In genomic region chr17:4587803-4588202, GRCh38 we compare ENCODE assay signal across 27 cellular contexts. TPM values are rescaled to one million over a fixed set of nuclear protein-coding genes. Genes with fewer than 3 reads are reported as not detected.
DNase-seq lines count a peak whose midpoint lies in the region; ATAC-seq, FAIRE-seq and TF ChIP-seq lines count a peak whose summit lies in the region.
"Had no signal": no experiment of that assay in that cellular context is flagged by ENCODE, and none has a peak within 500 bp of the region (broad histone marks: within the 10 kb centered on the region; RNA-seq: fewer than 3 reads in every experiment).

No MANE protein-coding gene starts in this region.

- DNase-seq in ELF-1 (ENCODE audit: low read depth, low spot score) (peak; percentile 92), erythroblast (lab: John Stamatoyannopoulos, UW) (peak; percentile 30 to 58), kidney (peak; percentile 56), iPS-NIHi7 (ENCODE audit: extremely low spot score) (no peak), NCI-H146 (lab: John Stamatoyannopoulos, UW) (no peak)
- DNase-seq: ACHN; activated CD4-positive, alpha-beta T cell treated with anti-CD3 and anti-CD28 coated beads for 48 hours; brain microvascular endothelial cell; dermis blood vessel endothelial cell; DMS53; NCI-H1417; NCI-H2171; NCI-H774; stimulated activated CD4-positive, alpha-beta T cell treated with anti-CD3 and anti-CD28 coated beads, Interleukin-2, amount 100 ng/mL, for 48 hours; T-helper 9 cell had no signal

- H3K4me3 ChIP-seq in kidney (ENCODE audit: low read length in 2 of 2) (peak overlapping the region in 1 of 2 donors; percentile 59), skeletal muscle tissue (ENCODE audit: low read length in 3 of 3) (peak overlapping the region; percentile 82 to 85 (median 83))
- H3K4me3 ChIP-seq: HAP-1 had no signal

- peaks cover 0 to 16% (median 7%) of the 10 kb centered on the region in 3 donors for H3K27me3 ChIP-seq in skeletal muscle tissue (ENCODE audit: control insufficient read depth in 3 of 3, insufficient read depth in 3 of 3, low read length in 3 of 3)

- intact Hi-C loops in kidney (cut with DNase I) = no loop called here

- H3K27ac ChIP-seq in kidney (ENCODE audit: low read depth in 2 of 2, low read length in 2 of 2) (peak overlapping the region; percentile 82 to 95), skeletal muscle tissue (ENCODE audit: low read depth, low read length) (peak overlapping the region; percentile 91)
- H3K27ac ChIP-seq: brain microvascular endothelial cell, parathyroid adenoma had no signal

- no peak for ATAC-seq in GM18868 (IDR thresholded peaks at IDR 0.05; ENCODE audit: unreplicated experiment)
- no peak for ATAC-seq in GM19351 (IDR thresholded peaks at IDR 0.05; ENCODE audit: unreplicated experiment)
- ATAC-seq: HepG2 had no signal

- H3K9me3 ChIP-seq in kidney (ENCODE audit: control insufficient read depth in 1 of 2, low read length in 2 of 2) = no peaks in the 10 kb centered on the region
- no peaks in the 10 kb centered on the region for H3K9me3 ChIP-seq in skeletal muscle tissue (ENCODE audit: control insufficient read depth in 3 of 3, low read length in 3 of 3)
- H3K9me3 ChIP-seq: HAP-1 had no signal

- H3K4me1 ChIP-seq in kidney (ENCODE audit: control insufficient read depth in 1 of 2, insufficient read depth in 1 of 2, low read depth in 1 of 2, low read length in 2 of 2) (peaks cover 32 to 51% of the 10 kb centered on the region in 2 donors), skeletal muscle tissue (ENCODE audit: control insufficient read depth in 3 of 3, insufficient read depth in 3 of 3, low read length in 3 of 3) (peaks cover 69 to 85% (median 85%) of the 10 kb centered on the region in 3 donors)
- H3K4me1 ChIP-seq: HAP-1, parathyroid adenoma had no signal

- TF ChIP-seq CTCF in kidney (IDR thresholded peaks at IDR 0.05; ENCODE audit: borderline replicate concordance, extremely low read depth, insufficient read depth) = no peak

- peak overlapping the region in 1 of 2 donors; percentile 73 for H3K9ac ChIP-seq in kidney (ENCODE audit: low read length in 2 of 2)
- peak overlapping the region; percentile 64 to 94 (median 86) for H3K9ac ChIP-seq in skeletal muscle tissue (ENCODE audit: low read depth in 1 of 3, low read length in 3 of 3)
- H3K9ac ChIP-seq: parathyroid adenoma had no signal

- H3K36me3 ChIP-seq in kidney (ENCODE audit: control insufficient read depth in 1 of 2, insufficient read depth in 2 of 2, low read length in 2 of 2) (no peaks in the 10 kb centered on the region), skeletal muscle tissue (ENCODE audit: control insufficient read depth in 3 of 3, insufficient read depth in 3 of 3, low read length in 3 of 3) (peaks cover 0 to 2% (median 1%) of the 10 kb centered on the region in 3 donors)
- H3K36me3 ChIP-seq: brain microvascular endothelial cell, HAP-1 had no signal

- no peak for TF ChIP-seq POLR2A in erythroblast (IDR thresholded peaks at IDR 0.05; ENCODE audit: low read length)

- FAIRE-seq in kidney (lab: Jason Lieb, UNC) = no peak
- FAIRE-seq: endothelial cell of umbilical vein, frontal cortex, HepG2 had no signal

RNA-seq across cellular contexts. Expression of gene SMTNL2, which starts 3.5 kb away (rescaled TPM):
- total RNA-seq in kidney (25.6 TPM), skeletal muscle tissue (74.1 TPM)
- 58.1 TPM for polyA plus RNA-seq in kidney (ENCODE audit: insufficient read depth, low read depth, low replicate concordance)
- total RNA-seq: activated T-helper 2 cell treated with anti-CD3 and anti-CD28 coated beads, Interferon-gamma antibody, Interleukin-2, Interleukin-4, amounts not matched to agents 10 μg/mL and 5 μg/mL and 100 μg/mL, durations not matched to agents 14 hours and 24 hours and 36 hours; endothelial cell of umbilical vein; liver; M059J had no signal
- polyA plus RNA-seq: endothelial cell of umbilical vein had no signal

RNA-seq across cellular contexts. Expression of gene GGT6, which starts 27.4 kb away (rescaled TPM):
- total RNA-seq in kidney (16.8 TPM), skeletal muscle tissue (not detected)
- 51.4 TPM for polyA plus RNA-seq in kidney (ENCODE audit: insufficient read depth, low read depth, low replicate concordance)
- total RNA-seq: activated T-helper 2 cell treated with anti-CD3 and anti-CD28 coated beads, Interferon-gamma antibody, Interleukin-2, Interleukin-4, amounts not matched to agents 10 μg/mL and 5 μg/mL and 100 μg/mL, durations not matched to agents 14 hours and 24 hours and 36 hours; dermis blood vessel endothelial cell; endothelial cell of umbilical vein; frontal cortex; M059J; SK-MEL-5 had no signal
- polyA plus RNA-seq: endothelial cell of umbilical vein had no signal

RNA-seq across cellular contexts. Expression of gene MYBBP1A, which starts 32.6 kb away (rescaled TPM):
- 51.6 TPM for total RNA-seq in kidney
- 11.9 TPM for polyA plus RNA-seq in kidney (ENCODE audit: insufficient read depth, low read depth, low replicate concordance)
- 30.3 TPM for total RNA-seq in skeletal muscle tissue

RNA-seq across cellular contexts. Expression of gene ALOX15, which starts 53.7 kb away (rescaled TPM):
- total RNA-seq in kidney (not detected), skeletal muscle tissue (0.52 TPM)
- not detected for polyA plus RNA-seq in kidney (ENCODE audit: insufficient read depth, low read depth, low replicate concordance)
- total RNA-seq: activated T-helper 2 cell treated with anti-CD3 and anti-CD28 coated beads, Interferon-gamma antibody, Interleukin-2, Interleukin-4, amounts not matched to agents 10 μg/mL and 5 μg/mL and 100 μg/mL, durations not matched to agents 14 hours and 24 hours and 36 hours; dermis blood vessel endothelial cell; endothelial cell of umbilical vein; frontal cortex; M059J; SK-MEL-5 had no signal
- polyA plus RNA-seq: endothelial cell of umbilical vein, HepG2 had no signal

Comparison
In these comparisons a context has a peak if more than half of its experiments do, and no peak if none do; other contexts are left out.
1. DNase-seq: peak in ELF-1 (single experiment), erythroblast (2 of 2) and kidney (single experiment); none in iPS-NIHi7 (single experiment) and NCI-H146 (single experiment).
2. RNA of gene GGT6, which starts 27.4 kb away (total RNA-seq): 16.8 TPM in kidney (single experiment); not detected in skeletal muscle tissue (single experiment); every median in the first group is over 10 times any median in the second.